Comparison of ENCODE assay signal across 8 cellular contexts in the genomic region with DNA sequence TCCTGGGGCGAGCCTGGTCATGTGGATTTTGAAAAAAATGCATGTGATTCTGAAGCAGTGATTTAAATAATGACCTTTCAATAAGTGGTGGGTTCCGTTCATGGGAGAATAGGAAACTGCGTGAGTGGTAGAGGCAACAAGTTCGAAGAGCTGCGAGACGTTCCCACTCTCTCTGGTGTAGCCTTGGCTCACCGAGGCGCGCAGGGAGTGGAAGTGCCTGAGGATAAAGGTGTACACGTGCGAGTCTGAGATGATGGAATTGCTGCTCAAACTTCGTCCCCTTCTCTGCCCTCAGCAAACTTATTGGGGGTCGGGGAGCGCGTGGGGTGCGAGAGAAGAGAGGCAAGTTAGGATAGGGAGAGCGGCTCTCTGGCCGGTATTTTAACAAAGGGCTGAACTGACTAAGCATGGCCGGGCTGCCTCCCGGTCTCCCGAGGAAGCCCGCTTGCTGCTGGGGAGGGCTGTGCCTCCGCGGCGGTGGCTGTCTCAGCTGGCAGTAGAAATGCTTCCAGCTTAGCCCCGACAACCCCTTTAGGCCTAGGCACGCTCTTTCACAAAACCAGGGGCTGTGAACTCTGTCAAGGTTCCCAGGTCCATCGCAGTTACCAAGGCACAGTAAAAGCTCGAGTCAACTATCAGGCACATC. TPM values are rescaled to one million over a fixed set of nuclear protein-coding genes. Genes with fewer than 3 reads are reported as not detected.
DNase-seq lines count a peak whose midpoint lies in the region; ATAC-seq and TF ChIP-seq lines count a peak whose summit lies in the region.

No MANE protein-coding gene starts in this region.

- POLR2A ChIA-PET in activated CD4-positive, alpha-beta memory T cell treated with anti-CD3 and anti-CD28 coated beads for 36 hours (lab: Charles Lee), result interaction anchor here (1.0 to 5.3 kb wide), 6 partner anchors 17 to 296 kb away, joined by 3 to 72 read pairs (median 5); a partner anchor contains a TSS

- H3K27ac ChIP-seq in KOPT-K1 (ENCODE audit: low read depth, low read length, poor library complexity, severe bottlenecking) (peak overlapping the region; percentile 70), mucosa of rectum (ENCODE audit: low read depth in 2 of 2, low read length in 2 of 2) (peak overlapping the region; percentile 92 to 99), subcutaneous abdominal adipose tissue (ENCODE audit: low read depth, low read length) (peak overlapping the region; percentile 99)

- H3K27me3 ChIP-seq in endocrine pancreas (ENCODE audit: control insufficient read depth, insufficient read depth, low read length) (no peaks in the 10 kb centered on the region), mucosa of rectum (ENCODE audit: control insufficient read depth in 2 of 2, insufficient read depth in 2 of 2, low read length in 2 of 2) (no peaks in the 10 kb centered on the region), subcutaneous abdominal adipose tissue (ENCODE audit: control insufficient read depth in 5 of 5, insufficient read depth in 4 of 5, low read length in 5 of 5) (no peaks in the 10 kb centered on the region)

- H3K9me3 Mint-ChIP-seq in activated CD4-positive, alpha-beta memory T cell treated with anti-CD3 and anti-CD28 coated beads for 36 hours, result no peaks in the 10 kb centered on the region

- intact Hi-C loops in activated CD4-positive, alpha-beta memory T cell treated with anti-CD3 and anti-CD28 coated beads for 36 hours (cut with micrococcal nuclease), result loop anchor here (1.0 to 5.0 kb wide), 8 partner anchors 22 to 1849 kb away; a partner anchor contains a TSS

- no peaks in the 10 kb centered on the region for H3K9me3 ChIP-seq in KOPT-K1 (ENCODE audit: insufficient read depth, low read length, poor library complexity, severe bottlenecking)
- H3K9me3 ChIP-seq in endocrine pancreas (ENCODE audit: control insufficient read depth, low read length), result no peaks in the 10 kb centered on the region
- no peaks in the 10 kb centered on the region for H3K9me3 ChIP-seq in mucosa of rectum (ENCODE audit: control insufficient read depth in 2 of 2, low read length in 2 of 2)
- no peaks in the 10 kb centered on the region for H3K9me3 ChIP-seq in subcutaneous abdominal adipose tissue (ENCODE audit: control insufficient read depth in 5 of 5, low read length in 5 of 5)

- ATAC-seq in GM21786 (IDR thresholded peaks at IDR 0.05; ENCODE audit: unreplicated experiment), result peak; percentile 12

- H3K36me3 ChIP-seq in KOPT-K1 (ENCODE audit: insufficient read depth, low read length) (peaks cover 16% of the 10 kb centered on the region), endocrine pancreas (ENCODE audit: control insufficient read depth, insufficient read depth, low read length) (no peaks in the 10 kb centered on the region), mucosa of rectum (ENCODE audit: control insufficient read depth in 2 of 2, insufficient read depth in 2 of 2, low read length in 2 of 2) (no peaks in the 10 kb centered on the region), subcutaneous abdominal adipose tissue (ENCODE audit: control insufficient read depth in 5 of 5, insufficient read depth in 5 of 5, low read length in 5 of 5) (peaks cover 0 to under 1% (median 0%) of the 10 kb centered on the region in 5 donors)

- H3K4me1 Mint-ChIP-seq in activated CD4-positive, alpha-beta memory T cell treated with anti-CD3 and anti-CD28 coated beads for 36 hours (ENCODE audit: low read depth), result peaks cover 47% of the 10 kb centered on the region

- H3K36me3 Mint-ChIP-seq in activated CD4-positive, alpha-beta memory T cell treated with anti-CD3 and anti-CD28 coated beads for 36 hours, result peaks cover 13% of the 10 kb centered on the region

- DNase-seq in GM12864 (ENCODE audit: low read depth), result no peak
- DNase-seq in activated CD4-positive, alpha-beta memory T cell treated with anti-CD3 and anti-CD28 coated beads for 36 hours, result peak; percentile 49
- no peak for DNase-seq in GF-D8 (lab: John Stamatoyannopoulos, UW)

- no peak for TF ChIP-seq CTCF in GM12864 (IDR thresholded peaks at IDR 0.05; ENCODE audit: low read depth, low read length, missing control alignments)

- H3K27me3 Mint-ChIP-seq in activated CD4-positive, alpha-beta memory T cell treated with anti-CD3 and anti-CD28 coated beads for 36 hours, result no peaks in the 10 kb centered on the region

- H3K27ac Mint-ChIP-seq in activated CD4-positive, alpha-beta memory T cell treated with anti-CD3 and anti-CD28 coated beads for 36 hours, result peak overlapping the region; percentile 95

- H3K9ac ChIP-seq in endocrine pancreas (ENCODE audit: control insufficient read depth, insufficient read depth, low read length) (peak overlapping the region; percentile 77), mucosa of rectum (ENCODE audit: low read depth in 1 of 2, low read length in 2 of 2) (peak overlapping the region; percentile 87 to 100), subcutaneous abdominal adipose tissue (ENCODE audit: low read length in 5 of 5) (peak overlapping the region; percentile 98 to 100 (median 98))

- CTCF ChIA-PET in activated CD4-positive, alpha-beta memory T cell treated with anti-CD3 and anti-CD28 coated beads for 36 hours (lab: Charles Lee), result interaction anchor here (0.7 to 2.6 kb wide), 3 partner anchors 22 to 81 kb away, joined by 5 to 18 read pairs (median 9); a partner anchor contains a TSS

- peak overlapping the region; percentile 94 for H3K4me3 Mint-ChIP-seq in activated CD4-positive, alpha-beta memory T cell treated with anti-CD3 and anti-CD28 coated beads for 36 hours

- H3K4me3 ChIP-seq in GM12864 (ENCODE audit: low read depth, low read length) (peak overlapping the region; percentile 73), endocrine pancreas (ENCODE audit: control insufficient read depth, insufficient read depth, low read length) (peak overlapping the region; percentile 75), mucosa of rectum (ENCODE audit: low read length in 2 of 2) (peak overlapping the region; percentile 73 to 98), subcutaneous abdominal adipose tissue (ENCODE audit: low read depth in 1 of 5, low read length in 5 of 5) (peak overlapping the region; percentile 77 to 99 (median 92))

- H3K4me1 ChIP-seq in endocrine pancreas (ENCODE audit: control insufficient read depth, insufficient read depth, low read length) (peaks cover 6% of the 10 kb centered on the region), mucosa of rectum (ENCODE audit: control insufficient read depth in 2 of 2, insufficient read depth in 2 of 2, low read length in 2 of 2) (peaks cover 9 to 14% of the 10 kb centered on the region in 2 donors), subcutaneous abdominal adipose tissue (ENCODE audit: control insufficient read depth in 5 of 5, insufficient read depth in 5 of 5, low read length in 5 of 5) (peaks cover 5 to 22% (median 17%) of the 10 kb centered on the region in 5 donors)

RNA-seq across cellular contexts. Expression of a gene that starts 0.9 kb away (rescaled TPM):
- total RNA-seq in activated CD4-positive, alpha-beta memory T cell treated with anti-CD3 and anti-CD28 coated beads for 36 hours, result 100 to 1,000 TPM; 121 to 132 TPM

RNA-seq across cellular contexts. Expression of a gene that starts 22.5 kb away (rescaled TPM):
- total RNA-seq in activated CD4-positive, alpha-beta memory T cell treated with anti-CD3 and anti-CD28 coated beads for 36 hours, result 10 to 100 TPM; 28.7 to 29.1 TPM

RNA-seq across cellular contexts. Expression of a gene that starts 33.2 kb away (rescaled TPM):
- 100 to 1,000 TPM; 140 to 155 TPM for total RNA-seq in activated CD4-positive, alpha-beta memory T cell treated with anti-CD3 and anti-CD28 coated beads for 36 hours
